In genomic region chr17:44071198-44071520, GRCh38 we compare ENCODE assay signal across 8 cellular contexts. TPM values are rescaled to one million over a fixed set of nuclear protein-coding genes. Genes with fewer than 3 reads are reported as not detected.
A peak's percentile ranks its signal among the peaks of the same experiment; 100 is the strongest.
DNase-seq lines count a peak whose midpoint lies in the region; ATAC-seq and TF ChIP-seq lines count a peak whose summit lies in the region.

No MANE protein-coding gene starts in this region.

- peaks cover 45% of the 10 kb centered on the region for H3K79me2 ChIP-seq in DND-41 (ENCODE audit: insufficient read depth, low read length)

- no peaks in the 10 kb centered on the region for H3K27me3 Mint-ChIP-seq in natural killer cell treated with Interleukin-12 subunit alpha and Interleukin-12 subunit beta and Interleukin-15 and Interleukin-18, amount 100 ng/mL, for 72 hours

- H3K4me2 ChIP-seq in DND-41 (ENCODE audit: insufficient read depth, low read length) = peak overlapping the region; percentile 90

- ATAC-seq in DND-41 (ENCODE audit: insufficient read depth, low read depth) (no peak), HG03565 (IDR thresholded peaks at IDR 0.05; ENCODE audit: unreplicated experiment) (no peak)
- ATAC-seq in natural killer cell treated with Interleukin-12 subunit alpha and Interleukin-12 subunit beta and Interleukin-15 and Interleukin-18, amount 100 ng/mL, for 72 hours = no peak

- TF ChIP-seq CTCF in DND-41 (IDR thresholded peaks at IDR 0.05; ENCODE audit: borderline replicate concordance, extremely low read depth, low read length, poor library complexity, severe bottlenecking) = no peak

- H3K4me3 ChIP-seq in DND-41 (ENCODE audit: low read depth in 1 of 2, low read length in 2 of 2) = peak overlapping the region; percentile 45 to 99
- peak overlapping the region; percentile 86 for H3K4me3 ChIP-seq in Jurkat, Clone E6-1 (ENCODE audit: low read length)

- H4K20me1 ChIP-seq in DND-41 (ENCODE audit: insufficient read depth, low read length) = peaks cover 2% of the 10 kb centered on the region; the same call in 1 of the 2 replicates

- H3K4me1 Mint-ChIP-seq in natural killer cell treated with Interleukin-12 subunit alpha and Interleukin-12 subunit beta and Interleukin-15 and Interleukin-18, amount 100 ng/mL, for 72 hours (ENCODE audit: low read depth in 2 of 2) = peaks cover 30 to 32% of the 10 kb centered on the region in 2 donors

- H3K27ac ChIP-seq in DND-41 (ENCODE audit: low read length) = peak overlapping the region; percentile 95
- peak overlapping the region; percentile 91 for H3K27ac ChIP-seq in caudate nucleus (ENCODE audit: low read depth, low read length)

- H3K9ac ChIP-seq in DND-41 (ENCODE audit: low read depth, low read length) = peak overlapping the region; percentile 91

- H3K9me3 ChIP-seq in DND-41 (ENCODE audit: insufficient read depth, low read length, severe bottlenecking) = no peaks in the 10 kb centered on the region

- peaks cover 39% of the 10 kb centered on the region for H3K4me1 ChIP-seq in DND-41 (ENCODE audit: insufficient read depth, low read length)

- H2AFZ ChIP-seq in DND-41 (ENCODE audit: low read depth, low read length) = peak overlapping the region; percentile 98

- H3K36me3 ChIP-seq in DND-41 (ENCODE audit: insufficient read depth, low read length) = peaks cover 31% of the 10 kb centered on the region

- no peaks in the 10 kb centered on the region for H3K9me3 Mint-ChIP-seq in natural killer cell treated with Interleukin-12 subunit alpha and Interleukin-12 subunit beta and Interleukin-15 and Interleukin-18, amount 100 ng/mL, for 72 hours

- DNase-seq in DND-41 = no peak
- no peak for DNase-seq in Jurkat, Clone E6-1 (ENCODE audit: low read depth, low spot score)
- no peak for DNase-seq in caudate nucleus (lab: John Stamatoyannopoulos, UW)
- DNase-seq in natural killer cell treated with Interleukin-12 subunit alpha and Interleukin-12 subunit beta and Interleukin-15 and Interleukin-18, amount 100 ng/mL, for 72 hours (ENCODE audit: low spot score) = no peak
- no peak for DNase-seq in DMS 273 (lab: John Stamatoyannopoulos, UW; ENCODE audit: unreplicated experiment)
- no peak for DNase-seq in SW480 (ENCODE audit: low spot score)
- DNase-seq in NCI-H2171 treated with DMSO at 0.1 percent for 48 hours (lab: John Stamatoyannopoulos, UW) = no peak

- H3K4me3 Mint-ChIP-seq in natural killer cell treated with Interleukin-12 subunit alpha and Interleukin-12 subunit beta and Interleukin-15 and Interleukin-18, amount 100 ng/mL, for 72 hours = peak overlapping the region; percentile 94

- H3K36me3 Mint-ChIP-seq in natural killer cell treated with Interleukin-12 subunit alpha and Interleukin-12 subunit beta and Interleukin-15 and Interleukin-18, amount 100 ng/mL, for 72 hours = no peaks in the 10 kb centered on the region

- H3K27me3 ChIP-seq in DND-41 (ENCODE audit: insufficient read depth, low read length, poor library complexity) = no peaks in the 10 kb centered on the region

- peak overlapping the region; percentile 91 to 97 for H3K27ac Mint-ChIP-seq in natural killer cell treated with Interleukin-12 subunit alpha and Interleukin-12 subunit beta and Interleukin-15 and Interleukin-18, amount 100 ng/mL, for 72 hours

RNA-seq across cellular contexts. Expression of gene G6PC3, which starts 0.6 kb away (rescaled TPM):
- 27.1 TPM for polyA plus RNA-seq in Jurkat, Clone E6-1 (2012; ENCODE audit: insufficient read depth, insufficient read length)
- total RNA-seq in natural killer cell treated with Interleukin-12 subunit alpha and Interleukin-12 subunit beta and Interleukin-15 and Interleukin-18, amount 100 ng/mL, for 72 hours = 10 to 100 TPM; 24.6 to 26.8 TPM

RNA-seq across cellular contexts. Expression of gene LSM12, which starts 4.7 kb away (rescaled TPM):
- 38.6 TPM for polyA plus RNA-seq in Jurkat, Clone E6-1 (2012; ENCODE audit: insufficient read depth, insufficient read length)
- 10 to 100 TPM; 68.6 to 70.0 TPM for total RNA-seq in natural killer cell treated with Interleukin-12 subunit alpha and Interleukin-12 subunit beta and Interleukin-15 and Interleukin-18, amount 100 ng/mL, for 72 hours

RNA-seq across cellular contexts. Expression of gene HDAC5, which starts 52.3 kb away (rescaled TPM):
- 9.4 TPM for polyA plus RNA-seq in Jurkat, Clone E6-1 (2012; ENCODE audit: insufficient read depth, insufficient read length)
- total RNA-seq in natural killer cell treated with Interleukin-12 subunit alpha and Interleukin-12 subunit beta and Interleukin-15 and Interleukin-18, amount 100 ng/mL, for 72 hours = 10 to 100 TPM; 12.8 to 13.9 TPM

RNA-seq across cellular contexts. Expression of gene TMEM101, which starts 56.4 kb away (rescaled TPM):
- 38.4 TPM for polyA plus RNA-seq in Jurkat, Clone E6-1 (2012; ENCODE audit: insufficient read depth, insufficient read length)
- 10 to 100 TPM; 32.5 TPM for total RNA-seq in natural killer cell treated with Interleukin-12 subunit alpha and Interleukin-12 subunit beta and Interleukin-15 and Interleukin-18, amount 100 ng/mL, for 72 hours
